14 cellular contexts compared by ENCODE assay signal in genomic region chr10:70885931-70886903, GRCh38. TPM values are rescaled to one million over a fixed set of nuclear protein-coding genes. Genes with fewer than 3 reads are reported as not detected.
DNase-seq lines count a peak whose midpoint lies in the region; ATAC-seq lines count a peak whose summit lies in the region.
"Had no signal": no experiment of that assay in that cellular context is flagged by ENCODE, and none has a peak within 500 bp of the region (broad histone marks: within the 10 kb centered on the region; RNA-seq: fewer than 3 reads in every experiment).

No MANE protein-coding gene starts in this region.

- H4K20me1 ChIP-seq in Karpas-422 (ENCODE audit: insufficient read depth, low read depth, low read length) = no peaks in the 10 kb centered on the region

- no peaks in the 10 kb centered on the region for H3K9me3 ChIP-seq in Karpas-422 (ENCODE audit: low read length)

- POLR2A ChIA-PET in naive thymus-derived CD8-positive, alpha-beta T cell (lab: Charles Lee) = interaction anchor here (0.6 kb wide), 1 partner anchor 12 kb away, joined by 3 read pairs; no protein-coding TSS in a partner anchor

- peaks cover 15% of the 10 kb centered on the region for H3K79me2 ChIP-seq in Karpas-422 (ENCODE audit: low read length)

- H3K9ac ChIP-seq in Karpas-422 (ENCODE audit: low read length) = no peak overlapping the region

- H3K27me3 ChIP-seq in Karpas-422 (ENCODE audit: low read length) = no peaks in the 10 kb centered on the region

- H3K4me3 Mint-ChIP-seq in naive thymus-derived CD8-positive, alpha-beta T cell = peak overlapping the region in 6 of 10 donors; percentile 28 to 95 (median 54)
- H3K4me3 Mint-ChIP-seq: CD14-positive monocyte had no signal

- H3K4me3 ChIP-seq in Karpas-422 (ENCODE audit: low read length) = no peak overlapping the region

- H3K4me1 ChIP-seq in Karpas-422 (ENCODE audit: low read length) = peaks cover 23% of the 10 kb centered on the region

- H3K36me3 ChIP-seq in Karpas-422 (ENCODE audit: insufficient read depth, low read length) = peaks cover 3% of the 10 kb centered on the region; the same call in 1 of the 2 replicates

- H3K9me2 ChIP-seq in Karpas-422 (replicated peaks; ENCODE audit: insufficient read depth, low read length) = no peaks in the 10 kb centered on the region

- H3K36me3 Mint-ChIP-seq in naive thymus-derived CD8-positive, alpha-beta T cell = peaks cover 0 to 19% (median 2%) of the 10 kb centered on the region in 3 donors

- no peaks in the 10 kb centered on the region for H3K27me3 Mint-ChIP-seq in naive thymus-derived CD8-positive, alpha-beta T cell

- no peak for ATAC-seq in naive thymus-derived CD8-positive, alpha-beta T cell

- H3K4me1 Mint-ChIP-seq in naive thymus-derived CD8-positive, alpha-beta T cell = peaks cover 2 to 22% (median 11%) of the 10 kb centered on the region in 4 donors

- H3K27ac ChIP-seq in Karpas-422 (ENCODE audit: low read length) (no peak overlapping the region), cingulate gyrus (ENCODE audit: low read depth, low read length) (peak overlapping the region; percentile 10)

- no peaks in the 10 kb centered on the region for H3K9me3 Mint-ChIP-seq in naive thymus-derived CD8-positive, alpha-beta T cell
- H3K9me3 Mint-ChIP-seq: CD14-positive monocyte had no signal

- no peak overlapping the region for H2AFZ ChIP-seq in Karpas-422 (ENCODE audit: low read length)

- H3K4me2 ChIP-seq in Karpas-422 (ENCODE audit: low read depth, low read length, poor library complexity, severe bottlenecking) = no peak overlapping the region

- DNase-seq in CD1c-positive myeloid dendritic cell (ENCODE audit: extremely low spot score) = peak; percentile 79
- DNase-seq in Karpas-422 = peak; percentile 10
- no peak for DNase-seq in naive thymus-derived CD8-positive, alpha-beta T cell
- DNase-seq in activated naive CD4-positive, alpha-beta T cell treated with Interleukin-2 at 50 U/mL for 16 hours = no peak
- DNase-seq in NCI-H1105 treated with DMSO at 0.1 percent for 48 hours (lab: John Stamatoyannopoulos, UW) = no peak
- DNase-seq in GM03348 (ENCODE audit: low spot score) = no peak
- DNase-seq in NCI-H69 (lab: John Stamatoyannopoulos, UW) = no peak
- DNase-seq: effector CD8-positive, alpha-beta T cell; foreskin melanocyte; NCI-H187 treated with DMSO at 0.1 percent for 48 hours; SHP77; stimulated activated CD4-positive, alpha-beta T cell treated with anti-CD3 and anti-CD28 coated beads, Interleukin-2, amount 100 ng/mL, for 48 hours had no signal

- peak overlapping the region in 8 of 10 donors; percentile 53 to 92 (median 76) for H3K27ac Mint-ChIP-seq in naive thymus-derived CD8-positive, alpha-beta T cell
- H3K27ac Mint-ChIP-seq: CD14-positive monocyte had no signal

RNA-seq across cellular contexts. Expression of gene PCBD1, which starts 2.1 kb away (rescaled TPM):
- total RNA-seq in Karpas-422 (2014; rRNA removed; shearing (Covaris generic); ENCODE audit: low replicate concordance) = 73.7 and 76.4 TPM in 2 replicates
- 1 to 10 TPM; 6.0 to 9.5 TPM for total RNA-seq in naive thymus-derived CD8-positive, alpha-beta T cell
- polyA plus RNA-seq in naive thymus-derived CD8-positive, alpha-beta T cell = 10 to 100 TPM in 2 of 3 donors, 1 to 10 TPM in 1; 8.6 to 23.2 (median 14.9) TPM

Comparison
In these comparisons a context has a peak if more than half of its experiments do, and no peak if none do; other contexts are left out.
1. DNase-seq: peak in CD1c-positive myeloid dendritic cell (single experiment) and Karpas-422 (single experiment); none in naive thymus-derived CD8-positive, alpha-beta T cell (0 of 10), activated naive CD4-positive, alpha-beta T cell treated with Interleukin-2 at 50 U/mL for 16 hours (single experiment), NCI-H1105 treated with DMSO at 0.1 percent for 48 hours (single experiment), GM03348 (single experiment) and NCI-H69 (single experiment).